Comparison of ENCODE assay signal across 8 cellular contexts in genomic region chr4:83334425-83335241, GRCh38. TPM values are rescaled to one million over a fixed set of nuclear protein-coding genes. Genes with fewer than 3 reads are reported as not detected.
A peak's percentile ranks its signal among the peaks of the same experiment; 100 is the strongest.
DNase-seq lines count a peak whose midpoint lies in the region; ATAC-seq, FAIRE-seq and TF ChIP-seq lines count a peak whose summit lies in the region.

HPSE (minus strand) TSS chr4:83334848; CDS start chr4:83334782, 66 bp downstream.

- WGBS in body of pancreas, 2 donors, result 1 to 3% methylated on average over 49 to 63 of the region's 63 CpGs
- WGBS in spleen, 5 donors, result 1% methylated on average over 56 to 63 of the region's 63 CpGs

- no peaks in the 10 kb centered on the region for H3K36me3 ChIP-seq in body of pancreas (replicated peaks in 1 of 2; ENCODE audit: insufficient read depth in 1 of 2, low read depth in 2 of 2)
- H3K36me3 ChIP-seq in spleen, result no peaks in the 10 kb centered on the region

- no peak within 1 kb of the TSS for H3K27ac ChIP-seq in body of pancreas
- H3K27ac ChIP-seq in spleen, result peak within 1 kb of the TSS; percentile 5 to 84 (median 59)

- H3K27me3 ChIP-seq in body of pancreas (peaks cover 0 to 6% of the 10 kb centered on the region in 2 donors), spleen (replicated peaks in 1 of 7) (peaks cover 0 to 21% (median 0%) of the 10 kb centered on the region in 7 donors)

- H3K4me3 ChIP-seq in body of pancreas (peak within 1 kb of the TSS in 1 of 2 donors; percentile 30), spleen (peak within 1 kb of the TSS; percentile 54 to 85 (median 63))

- TF ChIP-seq CTCF in body of pancreas (IDR thresholded peaks at IDR 0.05) (no peak), spleen (IDR thresholded peaks at IDR 0.05 in 8 of 11, conservative IDR thresholded peaks at IDR 0.05 in 3 of 11) (no peak)

- TF ChIP-seq POLR2A in GM12892 (IDR thresholded peaks at IDR 0.05; ENCODE audit: low read depth, low read length) (no peak), body of pancreas (IDR thresholded peaks at IDR 0.05) (peak in 2 of 3 donors; percentile 40 to 49), spleen (IDR thresholded peaks at IDR 0.05) (no peak)

- H3K9me3 ChIP-seq in body of pancreas (no peaks in the 10 kb centered on the region), spleen (peaks cover 0 to 21% (median 17%) of the 10 kb centered on the region in 8 donors)

- ATAC-seq in HG02852 (IDR thresholded peaks at IDR 0.05; ENCODE audit: unreplicated experiment) (peak; percentile 94), body of pancreas (peak; percentile 84)

- DNase-seq in GM12892 (ENCODE audit: insufficient read length) (peak; percentile 60), NCI-H1694 treated with DMSO at 0.1 percent for 48 hours (lab: John Stamatoyannopoulos, UW) (peak; percentile 60), T1000 (lab: John Stamatoyannopoulos, UW) (peak; percentile 73), body of pancreas (peak; percentile 65 to 85 (median 75)), iPS-NIHi7 (ENCODE audit: extremely low spot score) (peak; percentile 88), spleen (peak; percentile 94), KG1 (lab: John Stamatoyannopoulos, UW) (no peak)

- intact Hi-C loops in body of pancreas (cut with DNase I), result no loop called here
- intact Hi-C loops in spleen (cut with DNase I; ENCODE audit: low total_unique reads), result no loop called here

- H3K4me1 ChIP-seq in body of pancreas (peaks cover 12% of the 10 kb centered on the region), spleen (peaks cover 0 to 47% (median 20%) of the 10 kb centered on the region in 6 donors)

- peak; percentile 70 for FAIRE-seq in GM12892 (lab: Jason Lieb, UNC)

RNA-seq across cellular contexts. Expression of gene HPSE, which starts in this region (rescaled TPM):
- 0.30 TPM for polyA plus RNA-seq in GM12892 (2012; ENCODE audit: missing spikeins)
- total RNA-seq in body of pancreas, result under 1 TPM; 0.52 to 0.99 TPM
- total RNA-seq in spleen, result 10 to 100 TPM; 11.4 to 24.6 (median 13.6) TPM
- 1 to 10 TPM; 1.3 to 2.1 (median 1.6) TPM for polyA plus RNA-seq in spleen

Comparison
In these comparisons a context has a peak if more than half of its experiments do, and no peak if none do; other contexts are left out.
1. RNA of gene HPSE (total RNA-seq): 11.4 to 24.6 TPM in spleen; 0.52 to 0.99 TPM in body of pancreas; every median in the first group is over 4 times any median in the second.
2. Peak in DNase-seq and ATAC-seq in body of pancreas; RNA of the gene not detected or under 1 TPM.
3. POLR2A ChIP-seq: peak in body of pancreas (2 of 3); none in GM12892 (single experiment) and spleen (0 of 3).
4. H3K27ac ChIP-seq: peak in spleen (8 of 8); none in body of pancreas (0 of 4).